ENCODE assay signal across 6 cellular contexts in the genomic region with DNA sequence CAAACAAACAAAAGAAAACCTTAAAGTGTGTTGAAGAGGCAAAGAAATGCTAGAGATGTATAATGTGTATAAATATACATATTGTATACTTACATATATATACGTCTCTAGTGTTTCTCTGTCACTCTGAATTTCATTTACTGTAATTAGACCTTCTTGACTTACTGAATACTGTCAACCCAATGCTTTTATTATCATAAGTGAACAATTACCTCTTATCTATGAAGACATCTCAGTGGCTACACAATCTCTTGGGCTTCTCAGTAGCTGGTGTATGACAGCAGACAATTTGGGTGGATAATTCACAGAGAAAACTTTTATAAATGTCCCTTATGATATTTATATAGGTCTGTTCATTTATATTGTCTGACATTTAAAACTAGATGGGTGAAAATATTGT.
"Had no signal": no experiment of that assay in that cellular context is flagged by ENCODE, and none has a peak within 500 bp of the region (broad histone marks: within the 10 kb centered on the region; RNA-seq: fewer than 3 reads in every experiment).

No MANE protein-coding gene starts in this region.

- H3K4me3 ChIP-seq: K562 had no signal

- DNase-seq: IMR-90, KBM-7, KG1 had no signal

- H3K27ac ChIP-seq: HL-60 had no signal

- ATAC-seq: HepG2, K562 had no signal
